1 cellular context compared by ENCODE assay signal in genomic region chr5:136811551-136811950, GRCh38.
TF ChIP-seq lines count a peak whose summit lies in the region.

No MANE protein-coding gene starts in this region.

TF ChIP-seq in SK-N-SH treated with all-trans-retinoic acid at 6 μM for 48 hours, 23 proteins besides CTCF, POLR2A, EP300 and RAD21 (continued from another document):
- TF ChIP-seq BACH2 (CRISPR knock-in tag; IDR thresholded peaks at IDR 0.05; ENCODE audit: borderline replicate concordance): no peak
